13 cellular contexts compared by ENCODE assay signal in the genomic region with DNA sequence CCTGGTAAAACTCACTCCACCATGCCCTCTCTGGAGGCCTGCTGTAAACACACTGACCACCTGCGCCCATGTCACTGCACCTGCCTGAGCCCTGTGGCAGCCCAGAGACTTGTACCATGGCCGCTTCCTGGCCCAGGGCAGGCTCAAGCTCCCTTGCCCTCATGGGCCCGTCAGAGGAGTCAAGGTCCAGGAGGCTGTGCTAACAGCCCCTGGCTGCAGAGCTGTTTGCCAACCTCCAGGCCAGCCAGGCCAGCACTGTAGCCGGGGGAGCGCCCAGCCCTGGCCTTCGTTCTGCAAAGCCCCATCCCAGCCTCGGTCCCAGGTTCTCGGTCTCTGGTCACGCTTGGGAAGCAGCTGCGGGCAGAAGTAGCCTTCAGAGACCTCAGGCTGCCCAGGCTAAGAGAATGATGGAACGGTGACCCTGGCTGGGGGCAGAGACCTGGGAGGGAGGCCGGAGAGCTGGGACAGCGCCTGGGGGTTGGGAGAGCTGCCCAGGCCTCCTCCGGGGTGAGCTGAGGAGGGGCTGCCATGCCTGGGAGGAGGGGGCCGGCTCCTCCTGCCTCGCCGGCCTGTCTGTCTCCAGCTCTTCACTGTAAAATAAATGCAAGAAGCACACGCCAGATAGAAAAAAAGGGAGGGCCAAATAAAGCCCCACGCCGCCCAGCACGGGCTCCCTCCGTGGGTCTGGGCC. TPM values are rescaled to one million over a fixed set of nuclear protein-coding genes. Genes with fewer than 3 reads are reported as not detected.
DNase-seq lines count a peak whose midpoint lies in the region; ATAC-seq and TF ChIP-seq lines count a peak whose summit lies in the region.
"Had no signal": no experiment of that assay in that cellular context is flagged by ENCODE, and none has a peak within 500 bp of the region (broad histone marks: within the 10 kb centered on the region; RNA-seq: fewer than 3 reads in every experiment).

No MANE protein-coding gene starts in this region.

- intact Hi-C loops in Calu3 (cut with micrococcal nuclease; ENCODE audit: unreplicated experiment), result no loop called here
- intact Hi-C loops in Panc1 (cut with micrococcal nuclease; ENCODE audit: unreplicated experiment), result no loop called here
- intact Hi-C loops in posterior vena cava (cut with DNase I), result no loop called here

- H3K4me3 Mint-ChIP-seq in Calu3 (ENCODE audit: low read depth, unreplicated experiment) (no peak overlapping the region), immature natural killer cell (peak overlapping the region; percentile 17 to 69 (median 57))

- POLR2A ChIA-PET in Panc1 (lab: Charles Lee), result no interaction called here

- ATAC-seq in Panc1, result peak; percentile 33
- ATAC-seq in GM19351 (IDR thresholded peaks at IDR 0.05; ENCODE audit: unreplicated experiment), result no peak
- ATAC-seq in GM21529 (IDR thresholded peaks at IDR 0.05; ENCODE audit: unreplicated experiment), result no peak

- BruUV-seq in Calu3 (replicated peaks; lab: Mats Ljungman, UMichigan), result no TSS peak
- no TSS peak for BruUV-seq in Panc1 (replicated peaks; lab: Mats Ljungman, UMichigan)

- H3K9me3 Mint-ChIP-seq in Calu3 (ENCODE audit: low read depth, unreplicated experiment) (no peaks in the 10 kb centered on the region), immature natural killer cell (no peaks in the 10 kb centered on the region)
- H3K9me3 Mint-ChIP-seq: activated naive CD4-positive, alpha-beta T cell treated with anti-CD3 and anti-CD28 coated beads, Interleukin-2, amount 50 U/mL, for 72 hours had no signal

- H3K4me1 ChIP-seq in Panc1 (ENCODE audit: control insufficient read depth, insufficient read depth, low read length), result no peaks in the 10 kb centered on the region
- H3K4me1 ChIP-seq: SJSA1 had no signal

- H3K27me3 ChIP-seq in Panc1 (ENCODE audit: control insufficient read depth, insufficient read depth, low read length), result no peaks in the 10 kb centered on the region

- H3K4me3 ChIP-seq in Panc1 (ENCODE audit: low read depth in 2 of 2, low read length in 2 of 2), result no peak overlapping the region
- H3K4me3 ChIP-seq: SJSA1 had no signal

- in situ Hi-C loops in Panc1 (cut with HindIII; ENCODE audit: low pct_unique_long_range_greater_than_20kb, low sequenced_read_pairs), result no loop called here

- H3K36me3 ChIP-seq in Panc1 (ENCODE audit: control insufficient read depth, insufficient read depth, low read length), result no peaks in the 10 kb centered on the region
- H3K36me3 ChIP-seq: SJSA1 had no signal

- H3K27me3 Mint-ChIP-seq in Calu3 (ENCODE audit: unreplicated experiment), result peaks cover 85% of the 10 kb centered on the region
- H3K27me3 Mint-ChIP-seq in immature natural killer cell (ENCODE audit: low read depth in 3 of 3), result peaks cover 5 to 12% (median 6%) of the 10 kb centered on the region in 3 donors

- H3K27ac ChIP-seq in Panc1 (ENCODE audit: low read length), result no peak overlapping the region
- H3K27ac ChIP-seq: SJSA1 had no signal

- CTCF ChIA-PET in Calu3 (lab: Charles Lee), result interaction anchor here (0.8 kb wide), 1 partner anchor 11 kb away, joined by 5 read pairs; no protein-coding TSS in a partner anchor
- CTCF ChIA-PET in Panc1 (lab: Charles Lee), result interaction anchor here (0.5 to 0.7 kb wide), 2 partner anchors 35 to 39 kb away, joined by 3 to 4 read pairs; no protein-coding TSS in a partner anchor

- TF ChIP-seq CTCF in Calu3 (IDR thresholded peaks at IDR 0.05; ENCODE audit: unreplicated experiment) (no peak), Panc1 (IDR thresholded peaks at IDR 0.05) (no peak)

- DNase-seq in Calu3 (no peak), Panc1 (ENCODE audit: low read depth, low spot score) (no peak), immature natural killer cell (no peak), posterior vena cava (ENCODE audit: low spot score) (peak; percentile 72), retina (no peak)
- DNase-seq: activated CD4-positive, alpha-beta T cell treated with anti-CD3 and anti-CD28 coated beads for 1 hour; NCI-H524 treated with DMSO at 0.1 percent for 48 hours; stimulated activated CD4-positive, alpha-beta T cell treated with anti-CD3 and anti-CD28 coated beads, Interleukin-12 subunit alpha, Interleukin-12 subunit beta, amount 100 ng/mL, for 4 hours; stimulated activated CD8-positive, alpha-beta memory T cell treated with anti-CD3 and anti-CD28 coated beads, Interleukin-4, amount 100 ng/mL, for 48 hours had no signal

- peak overlapping the region; percentile 24 for H3K27ac Mint-ChIP-seq in Calu3 (ENCODE audit: unreplicated experiment)
- H3K27ac Mint-ChIP-seq in immature natural killer cell, result no peak overlapping the region
- H3K27ac Mint-ChIP-seq: activated naive CD4-positive, alpha-beta T cell treated with anti-CD3 and anti-CD28 coated beads, Interleukin-2, amount 50 U/mL, for 72 hours had no signal

- H3K36me3 Mint-ChIP-seq in Calu3 (ENCODE audit: insufficient read depth, unreplicated experiment) (no peaks in the 10 kb centered on the region), immature natural killer cell (no peaks in the 10 kb centered on the region)
- H3K36me3 Mint-ChIP-seq: activated naive CD4-positive, alpha-beta T cell treated with anti-CD3 and anti-CD28 coated beads, Interleukin-2, amount 50 U/mL, for 72 hours had no signal

- H3K4me1 Mint-ChIP-seq in Calu3 (ENCODE audit: low read depth, unreplicated experiment) (no peaks in the 10 kb centered on the region), immature natural killer cell (peaks cover 13 to 20% of the 10 kb centered on the region in 2 donors)

- no peaks in the 10 kb centered on the region for H3K9me3 ChIP-seq in Panc1 (ENCODE audit: control insufficient read depth, insufficient read depth, low read depth, low read length)
- H3K9me3 ChIP-seq: SJSA1 had no signal

RNA-seq across cellular contexts. Expression of gene TCF20, which starts 11.9 kb away (rescaled TPM):
- total RNA-seq in Calu3 (2022) (87.2 and 96.0 TPM in 2 replicates), Panc1 (2021; ENCODE audit: unreplicated experiment) (79.8 TPM), posterior vena cava (10 to 100 TPM; 26.9 to 27.2 TPM)
- 30.0 TPM for polyA plus RNA-seq in Panc1 (2012; ENCODE audit: insufficient read length)
- polyA plus RNA-seq in immature natural killer cell, result 1 to 10 TPM in 2 of 3 donors, under 1 TPM in 1; 0.12 to 2.4 (median 1.4) TPM
